In genomic region chr10:102613761-102614160, GRCh38 we compare ENCODE assay signal across 19 cellular contexts. TPM values are rescaled to one million over a fixed set of nuclear protein-coding genes. Genes with fewer than 3 reads are reported as not detected.
DNase-seq lines count a peak whose midpoint lies in the region; ATAC-seq and TF ChIP-seq lines count a peak whose summit lies in the region.
"Had no signal": no experiment of that assay in that cellular context is flagged by ENCODE, and none has a peak within 500 bp of the region (broad histone marks: within the 10 kb centered on the region; RNA-seq: fewer than 3 reads in every experiment).

No MANE protein-coding gene starts in this region.

- no peaks in the 10 kb centered on the region for H3K9me3 Mint-ChIP-seq in CD4-positive, CD25-positive, alpha-beta regulatory T cell
- H3K9me3 Mint-ChIP-seq in activated naive CD8-positive, alpha-beta T cell treated with anti-CD3 and anti-CD28 coated beads for 36 hours: no peaks in the 10 kb centered on the region
- H3K9me3 Mint-ChIP-seq: activated T-helper 2 cell treated with anti-CD3 and anti-CD28 coated beads, Interferon-gamma antibody, Interleukin-2, Interleukin-4, amounts not matched to agents 10 μg/mL and 5 μg/mL and 100 μg/mL, durations not matched to agents 14 hours and 24 hours and 36 hours had no signal

- no peak overlapping the region for H3K4me3 ChIP-seq in CD4-positive, CD25-positive, alpha-beta regulatory T cell (ENCODE audit: low read depth, low read length)
- H3K4me3 ChIP-seq in heart right ventricle (no peak overlapping the region), rectal smooth muscle tissue (ENCODE audit: low read length) (no peak overlapping the region), ascending aorta (no peak overlapping the region)
- H3K4me3 ChIP-seq: dorsolateral prefrontal cortex, K562, pancreas, SK-N-MC, thoracic aorta had no signal

- 56 to 61% methylated on average over 8 of the region's 8 CpGs for WGBS in heart right ventricle, 2 donors

- TF ChIP-seq CTCF in heart right ventricle (IDR thresholded peaks at IDR 0.05) (no peak), GM10266 (IDR thresholded peaks at IDR 0.05; ENCODE audit: control insufficient read depth, insufficient read depth, low read depth, missing control alignments) (no peak), ascending aorta (IDR thresholded peaks at IDR 0.05) (no peak)

- peak overlapping the region; percentile 81 for H3K27ac ChIP-seq in CD4-positive, CD25-positive, alpha-beta regulatory T cell (ENCODE audit: insufficient read depth, low read length, poor library complexity, severe bottlenecking)
- H3K27ac ChIP-seq in heart right ventricle (peak overlapping the region in 6 of 10 donors; percentile 11 to 61 (median 42)), rectal smooth muscle tissue (ENCODE audit: low read depth, low read length) (peak overlapping the region; percentile 44), ascending aorta (peak overlapping the region in 1 of 2 donors; percentile 71)
- H3K27ac ChIP-seq: SK-N-MC had no signal

- H3K9me3 ChIP-seq in CD4-positive, CD25-positive, alpha-beta regulatory T cell (ENCODE audit: control insufficient read depth in 2 of 2, low read length in 2 of 2): no peaks in the 10 kb centered on the region
- H3K9me3 ChIP-seq in heart right ventricle (no peaks in the 10 kb centered on the region), ascending aorta (no peaks in the 10 kb centered on the region)
- H3K9me3 ChIP-seq: pancreas, thoracic aorta had no signal

- H3K27me3 Mint-ChIP-seq in CD4-positive, CD25-positive, alpha-beta regulatory T cell: no peaks in the 10 kb centered on the region
- no peaks in the 10 kb centered on the region for H3K27me3 Mint-ChIP-seq in activated naive CD8-positive, alpha-beta T cell treated with anti-CD3 and anti-CD28 coated beads for 36 hours

- no peak for DNase-seq in CD4-positive, CD25-positive, alpha-beta regulatory T cell
- no peak for DNase-seq in activated naive CD8-positive, alpha-beta T cell treated with anti-CD3 and anti-CD28 coated beads for 36 hours
- DNase-seq in heart right ventricle (no peak), GM10266 (ENCODE audit: extremely low spot score) (no peak), H4 (ENCODE audit: low spot score) (no peak), ascending aorta (ENCODE audit: low spot score in 2 of 2) (no peak)
- no peak for DNase-seq in activated T-cell treated with anti-CD3 and anti-CD28 coated beads, Interleukin-2, amount 50 U/mL, for 48 hours
- DNase-seq: ACHN, foreskin fibroblast, GF-D8, mesendoderm, NCI-H1105 had no signal

- peaks cover 27 to 52% (median 36%) of the 10 kb centered on the region in 4 donors for H3K4me1 Mint-ChIP-seq in CD4-positive, CD25-positive, alpha-beta regulatory T cell
- H3K4me1 Mint-ChIP-seq in activated naive CD8-positive, alpha-beta T cell treated with anti-CD3 and anti-CD28 coated beads for 36 hours: peaks cover 31% of the 10 kb centered on the region

- H3K27ac Mint-ChIP-seq in CD4-positive, CD25-positive, alpha-beta regulatory T cell: peak overlapping the region in 2 of 3 donors; percentile 98 to 99
- H3K27ac Mint-ChIP-seq in activated naive CD8-positive, alpha-beta T cell treated with anti-CD3 and anti-CD28 coated beads for 36 hours: peak overlapping the region; percentile 95

- no peak for ATAC-seq in CD4-positive, CD25-positive, alpha-beta regulatory T cell (ENCODE audit: low read depth in 2 of 2)
- peak in 4 of 8 donors; percentile 16 to 55 (median 22) for ATAC-seq in heart right ventricle
- ATAC-seq: K562 had no signal

- H3K36me3 ChIP-seq in CD4-positive, CD25-positive, alpha-beta regulatory T cell (ENCODE audit: control insufficient read depth, insufficient read depth, low read length): peaks cover 20% of the 10 kb centered on the region
- H3K36me3 ChIP-seq in heart right ventricle (peaks cover 0 to 44% (median 0%) of the 10 kb centered on the region in 9 donors), rectal smooth muscle tissue (ENCODE audit: control insufficient read depth, insufficient read depth, low read length) (peaks cover 5% of the 10 kb centered on the region), ascending aorta (peaks cover 7 to 28% of the 10 kb centered on the region in 2 donors)
- H3K36me3 ChIP-seq: pancreas had no signal

- H3K4me1 ChIP-seq in CD4-positive, CD25-positive, alpha-beta regulatory T cell (ENCODE audit: control insufficient read depth, insufficient read depth, low read length, poor library complexity, severe bottlenecking): peaks cover 37% of the 10 kb centered on the region
- H3K4me1 ChIP-seq in heart right ventricle (peaks cover 12 to 89% (median 62%) of the 10 kb centered on the region in 9 donors), rectal smooth muscle tissue (ENCODE audit: control insufficient read depth, insufficient read depth, low read length) (peaks cover 33% of the 10 kb centered on the region), ascending aorta (peaks cover 0 to 9% of the 10 kb centered on the region in 2 donors)
- H3K4me1 ChIP-seq: pancreas had no signal

- no peak overlapping the region for H3K9ac ChIP-seq in rectal smooth muscle tissue (ENCODE audit: low read length)

- H3K4me3 Mint-ChIP-seq in CD4-positive, CD25-positive, alpha-beta regulatory T cell: no peak overlapping the region
- H3K4me3 Mint-ChIP-seq in activated naive CD8-positive, alpha-beta T cell treated with anti-CD3 and anti-CD28 coated beads for 36 hours: no peak overlapping the region

- intact Hi-C loops in heart right ventricle (cut with DNase I): no loop called here
- intact Hi-C loops in ascending aorta (cut with DNase I): no loop called here

- H3K27me3 ChIP-seq in CD4-positive, CD25-positive, alpha-beta regulatory T cell (ENCODE audit: control insufficient read depth, insufficient read depth, low read length): no peaks in the 10 kb centered on the region
- no peaks in the 10 kb centered on the region for H3K27me3 ChIP-seq in heart right ventricle
- H3K27me3 ChIP-seq in rectal smooth muscle tissue (ENCODE audit: control insufficient read depth, insufficient read depth, low read length): no peaks in the 10 kb centered on the region
- no peaks in the 10 kb centered on the region for H3K27me3 ChIP-seq in ascending aorta
- H3K27me3 ChIP-seq: dorsolateral prefrontal cortex, pancreas had no signal

- peaks cover 27% of the 10 kb centered on the region for H3K36me3 Mint-ChIP-seq in CD4-positive, CD25-positive, alpha-beta regulatory T cell
- H3K36me3 Mint-ChIP-seq in activated naive CD8-positive, alpha-beta T cell treated with anti-CD3 and anti-CD28 coated beads for 36 hours: peaks cover 2% of the 10 kb centered on the region

RNA-seq across cellular contexts. Expression of gene TRIM8, which starts 30.5 kb away (rescaled TPM):
- total RNA-seq in CD4-positive, CD25-positive, alpha-beta regulatory T cell: 73.4 TPM
- polyA plus RNA-seq in CD4-positive, CD25-positive, alpha-beta regulatory T cell: 10 to 100 TPM; 30.2 to 38.3 (median 36.4) TPM
- 10 to 100 TPM; 40.4 to 41.8 TPM for total RNA-seq in activated naive CD8-positive, alpha-beta T cell treated with anti-CD3 and anti-CD28 coated beads for 36 hours
- 100 to 1,000 TPM in 4 of 10 donors, 10 to 100 TPM in 6; 82.6 to 147 (median 90.4) TPM for total RNA-seq in heart right ventricle
- 10 to 100 TPM; 27.9 to 67.0 TPM for polyA plus RNA-seq in heart right ventricle
- total RNA-seq in H4 (2014; rRNA removed; shearing (Covaris generic)): 15.8 and 18.5 TPM in 2 replicates
- total RNA-seq in ascending aorta: 216 TPM
